Comparison of ENCODE assay signal across 34 cellular contexts in the genomic region with DNA sequence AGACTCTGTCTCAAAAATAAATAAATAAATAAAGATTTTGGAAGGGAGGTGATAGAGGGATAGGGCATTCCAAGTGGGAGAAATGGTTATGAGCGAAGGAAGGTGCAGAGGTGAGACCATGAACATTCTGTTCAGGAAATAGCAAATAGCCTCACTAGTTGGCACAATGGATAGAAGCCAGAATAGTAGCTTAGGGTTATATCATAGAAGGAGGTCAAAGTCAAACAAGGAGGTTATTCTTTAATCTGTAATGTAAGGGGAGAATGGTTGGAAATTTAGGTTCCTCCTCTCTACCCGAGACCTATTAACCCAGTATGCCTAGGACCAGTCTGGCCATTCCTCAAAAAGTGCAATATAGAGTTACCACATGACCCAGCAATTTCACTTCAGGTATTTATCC.
"Had no signal": no experiment of that assay in that cellular context is flagged by ENCODE, and none has a peak within 500 bp of the region (broad histone marks: within the 10 kb centered on the region; RNA-seq: fewer than 3 reads in every experiment).

No MANE protein-coding gene starts in this region.

- H3K27me3 ChIP-seq: MG63 had no signal

- DNase-seq: Karpas-422, Kasumi-1, MG63, MM.1S, MV-4-11, NCI-H1048, NCI-H1092, NCI-H1092 treated with DMSO at 0.1 percent for 48 hours, NCI-H1105, NCI-H1105 treated with DMSO at 0.1 percent for 48 hours, NCI-H1417, NCI-H1417 treated with DMSO at 0.1 percent for 48 hours, NCI-H1436, NCI-H1436 treated with DMSO at 0.1 percent for 48 hours, NCI-H146, NCI-H1694, NCI-H1694 treated with DMSO at 0.1 percent for 48 hours, NCI-H187, NCI-H187 treated with DMSO at 0.1 percent for 48 hours, NCI-H1930, NCI-H2029, NCI-H2029 treated with DMSO at 0.1 percent for 48 hours, NCI-H2081, NCI-H2081 treated with DMSO at 0.1 percent for 48 hours, NCI-H2107, NCI-H2171, NCI-H2171 treated with DMSO at 0.1 percent for 48 hours, NCI-H2227 treated with DMSO at 0.1 percent for 48 hours, NCI-H226, NCI-H345, NCI-H446, NCI-H446 treated with DMSO at 0.1 percent for 48 hours, NCI-H510A had no signal

- H3K36me3 ChIP-seq: MG63 had no signal

- H3K9me3 ChIP-seq: MG63 had no signal

- H3K4me3 ChIP-seq: MG63 had no signal

- H3K27ac ChIP-seq: KMS-11 had no signal

- H3K4me2 ChIP-seq: KMS-11 had no signal

- H3K9ac ChIP-seq: KMS-11 had no signal
